ENCODE assay signal across 13 cellular contexts in the genomic region with DNA sequence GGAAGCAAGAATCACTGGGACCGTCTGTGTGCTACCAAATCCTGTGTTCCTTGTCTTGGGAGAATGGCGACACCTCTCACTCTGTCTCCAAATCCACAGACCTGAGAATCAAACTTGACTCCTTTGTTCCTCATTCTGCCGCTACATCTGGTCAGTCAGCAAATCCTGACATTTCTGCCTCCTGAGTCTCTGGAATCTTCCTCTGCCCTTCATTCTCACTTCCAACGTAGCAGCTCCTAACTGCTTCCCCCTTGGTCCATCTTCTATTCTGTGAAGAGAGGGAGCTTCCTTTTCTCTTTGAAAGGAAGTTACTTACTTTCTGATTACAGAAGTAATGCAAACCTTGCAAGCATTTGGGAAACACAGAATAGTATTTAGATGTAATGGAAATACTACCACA. TPM values are rescaled to one million over a fixed set of nuclear protein-coding genes. Genes with fewer than 3 reads are reported as not detected.
DNase-seq lines count a peak whose midpoint lies in the region; ATAC-seq and TF ChIP-seq lines count a peak whose summit lies in the region.
"Had no signal": no experiment of that assay in that cellular context is flagged by ENCODE, and none has a peak within 500 bp of the region (broad histone marks: within the 10 kb centered on the region; RNA-seq: fewer than 3 reads in every experiment).

No MANE protein-coding gene starts in this region.

- no peaks in the 10 kb centered on the region for H3K79me2 ChIP-seq in Loucy (ENCODE audit: insufficient read depth, low read length)

- H3K9ac ChIP-seq in Loucy (ENCODE audit: low read depth, low read length, poor library complexity, severe bottlenecking) = no peak overlapping the region

- peaks cover 20% of the 10 kb centered on the region for H3K4me1 ChIP-seq in Loucy (ENCODE audit: insufficient read depth, low read length, poor library complexity, severe bottlenecking)
- peaks cover 0 to 5% of the 10 kb centered on the region in 2 donors for H3K4me1 ChIP-seq in esophagus (ENCODE audit: control insufficient read depth in 2 of 2, insufficient read depth in 2 of 2, low read length in 1 of 2)
- H3K4me1 ChIP-seq in spleen = peaks cover 6 to 65% (median 35%) of the 10 kb centered on the region in 6 donors
- H3K4me1 ChIP-seq: ascending aorta, Caco-2 had no signal

- TF ChIP-seq CTCF in Loucy (conservative IDR thresholded peaks at IDR 0.05; ENCODE audit: low read length) (no peak), spleen (IDR thresholded peaks at IDR 0.05 in 8 of 11, conservative IDR thresholded peaks at IDR 0.05 in 3 of 11) (no peak)

- no peaks in the 10 kb centered on the region for H3K27me3 Mint-ChIP-seq in T-helper 1 cell treated with Interleukin-12 subunit alpha and Interleukin-12 subunit beta and Interleukin-4 antibody, amounts not matched to agents 30 μg/mL and 1 μg/mL, for 36 hours (ENCODE audit: low read depth)

- DNase-seq in T-helper 1 cell (no peak), spleen (no peak)
- DNase-seq in stimulated activated CD4-positive, alpha-beta T cell treated with anti-CD3 and anti-CD28 coated beads, Interleukin-12 subunit alpha, Interleukin-12 subunit beta, amount 100 ng/mL, for 4 hours = no peak
- DNase-seq: Caco-2, HCEC 1CT, ovary had no signal

- H3K36me3 ChIP-seq in Loucy (ENCODE audit: insufficient read depth, low read length) (no peaks in the 10 kb centered on the region), esophagus (ENCODE audit: control insufficient read depth in 2 of 2, insufficient read depth in 2 of 2, low read length in 1 of 2) (no peaks in the 10 kb centered on the region), spleen (peaks cover 0 to 41% (median 0%) of the 10 kb centered on the region in 6 donors)
- H3K36me3 ChIP-seq: ascending aorta, ovary had no signal

- H3K4me2 ChIP-seq in Loucy (ENCODE audit: low read depth, low read length, poor library complexity, severe bottlenecking) = peak overlapping the region; percentile 54

- no peaks in the 10 kb centered on the region for H4K20me1 ChIP-seq in Loucy (ENCODE audit: insufficient read depth, low read length, poor library complexity, severe bottlenecking)

- peaks cover 3% of the 10 kb centered on the region for H3K9me3 Mint-ChIP-seq in T-helper 1 cell treated with Interleukin-12 subunit alpha and Interleukin-12 subunit beta and Interleukin-4 antibody, amounts not matched to agents 30 μg/mL and 1 μg/mL, for 36 hours

- TF ChIP-seq POLR2A in spleen (IDR thresholded peaks at IDR 0.05) = no peak

- H2AFZ ChIP-seq in Loucy (ENCODE audit: low read length) = no peak overlapping the region

- peaks cover 52% of the 10 kb centered on the region for H3K4me1 Mint-ChIP-seq in T-helper 1 cell treated with Interleukin-12 subunit alpha and Interleukin-12 subunit beta and Interleukin-4 antibody, amounts not matched to agents 30 μg/mL and 1 μg/mL, for 36 hours (ENCODE audit: low read depth)

- H3K27ac Mint-ChIP-seq in T-helper 1 cell treated with Interleukin-12 subunit alpha and Interleukin-12 subunit beta and Interleukin-4 antibody, amounts not matched to agents 30 μg/mL and 1 μg/mL, for 36 hours = peak overlapping the region; percentile 92

- ATAC-seq in HG03442 (IDR thresholded peaks at IDR 0.05; ENCODE audit: unreplicated experiment) (no peak), GM19328 (IDR thresholded peaks at IDR 0.05; ENCODE audit: unreplicated experiment) (no peak)

- peaks cover 44% of the 10 kb centered on the region for H3K36me3 Mint-ChIP-seq in T-helper 1 cell treated with Interleukin-12 subunit alpha and Interleukin-12 subunit beta and Interleukin-4 antibody, amounts not matched to agents 30 μg/mL and 1 μg/mL, for 36 hours (ENCODE audit: low read depth)

- H3K27me3 ChIP-seq in Loucy (ENCODE audit: insufficient read depth, low read length, poor library complexity, severe bottlenecking) (no peaks in the 10 kb centered on the region), esophagus (ENCODE audit: control insufficient read depth in 1 of 2, insufficient read depth in 2 of 2, low read length in 2 of 2) (no peaks in the 10 kb centered on the region), spleen (replicated peaks in 1 of 7) (no peaks in the 10 kb centered on the region)
- H3K27me3 ChIP-seq: ascending aorta, ovary had no signal

- H3K4me3 Mint-ChIP-seq in T-helper 1 cell treated with Interleukin-12 subunit alpha and Interleukin-12 subunit beta and Interleukin-4 antibody, amounts not matched to agents 30 μg/mL and 1 μg/mL, for 36 hours = peak overlapping the region; percentile 70

- intact Hi-C loops in spleen (cut with DNase I; ENCODE audit: low total_unique reads) = no loop called here

- no peaks in the 10 kb centered on the region for H3K9me3 ChIP-seq in Loucy (ENCODE audit: insufficient read depth, low read depth, low read length)
- no peaks in the 10 kb centered on the region for H3K9me3 ChIP-seq in esophagus (ENCODE audit: control insufficient read depth in 2 of 2, insufficient read depth in 1 of 2, low read depth in 1 of 2, low read length in 1 of 2)
- H3K9me3 ChIP-seq in spleen = no peaks in the 10 kb centered on the region
- H3K9me3 ChIP-seq: ascending aorta, Caco-2, ovary had no signal

- H3K4me3 ChIP-seq in Loucy (ENCODE audit: low read length, poor library complexity, severe bottlenecking) = no peak overlapping the region
- H3K4me3 ChIP-seq in esophagus (ENCODE audit: low read depth in 1 of 2, low read length in 2 of 2) = no peak overlapping the region
- peak overlapping the region in 1 of 8 donors; percentile 40 for H3K4me3 ChIP-seq in spleen
- H3K4me3 ChIP-seq: ascending aorta, GM12878, ovary had no signal

- no peaks in the 10 kb centered on the region for H3K9me2 ChIP-seq in Loucy (replicated peaks; ENCODE audit: low read depth, low read length)

- WGBS in esophagus, 2 donors = 79 to 87% methylated on average over 4 of the region's 4 CpGs
- 48 to 73% (median 55%) methylated on average over 4 of the region's 4 CpGs for WGBS in spleen, 5 donors

- H3F3A ChIP-seq in Loucy (ENCODE audit: low read depth) = no peaks in the 10 kb centered on the region

- H3K27ac ChIP-seq in esophagus (ENCODE audit: low read depth in 2 of 2, low read length in 1 of 2) = peak overlapping the region; percentile 35 to 61
- H3K27ac ChIP-seq in spleen = peak overlapping the region in 6 of 8 donors; percentile 40 to 83 (median 68)
- H3K27ac ChIP-seq: ascending aorta, ovary had no signal

RNA-seq across cellular contexts. Expression of gene SYTL3, which starts 37.7 kb away (rescaled TPM):
- 1 to 10 TPM; 2.4 to 2.6 TPM for polyA plus RNA-seq in esophagus
- 10 to 100 TPM; 13.2 to 48.3 (median 19.5) TPM for total RNA-seq in spleen
- 1 to 10 TPM; 5.9 to 8.5 (median 6.4) TPM for polyA plus RNA-seq in spleen

RNA-seq across cellular contexts. Expression of gene DYNLT1, which starts 43.0 kb away (rescaled TPM):
- polyA plus RNA-seq in esophagus (100 to 1,000 TPM; 168 to 183 TPM), spleen (100 to 1,000 TPM in 2 of 3 donors, 10 to 100 TPM in 1; 81.8 to 131 (median 126) TPM)
- total RNA-seq in spleen = 10 to 100 TPM; 61.3 to 91.3 (median 71.3) TPM
